Comparison of ENCODE assay signal across 19 cellular contexts in genomic region chr7:149099058-149099457, GRCh38. TPM values are rescaled to one million over a fixed set of nuclear protein-coding genes. Genes with fewer than 3 reads are reported as not detected.
DNase-seq lines count a peak whose midpoint lies in the region; ATAC-seq, FAIRE-seq and TF ChIP-seq lines count a peak whose summit lies in the region.
"Had no signal": no experiment of that assay in that cellular context is flagged by ENCODE, and none has a peak within 500 bp of the region (broad histone marks: within the 10 kb centered on the region; RNA-seq: fewer than 3 reads in every experiment).

No MANE protein-coding gene starts in this region.

- TF ChIP-seq POLR2A in HepG2 (IDR thresholded peaks at IDR 0.05; ENCODE audit: insufficient read depth in 1 of 2, low read depth in 2 of 2, low read length in 2 of 2) (no peak), right lobe of liver (IDR thresholded peaks at IDR 0.05) (no peak), esophagus muscularis mucosa (IDR thresholded peaks at IDR 0.05; ENCODE audit: low read depth) (no peak)

- H2AK5ac ChIP-seq in mesenchymal stem cell (ENCODE audit: low read length, severe bottlenecking), result no peak overlapping the region

- H3K4me3 Mint-ChIP-seq in naive thymus-derived CD4-positive, alpha-beta T cell, result no peak overlapping the region
- H3K4me3 Mint-ChIP-seq: CD4-positive, alpha-beta memory T cell had no signal

- no peak overlapping the region for H2BK12ac ChIP-seq in mesenchymal stem cell (ENCODE audit: low read length in 2 of 2)

- no peaks in the 10 kb centered on the region for H3K79me1 ChIP-seq in mesenchymal stem cell (replicated peaks; ENCODE audit: low read length, poor library complexity, severe bottlenecking)

- H3K23ac ChIP-seq in mesenchymal stem cell (ENCODE audit: low read length in 2 of 2), result no peak overlapping the region

- no peak for TF ChIP-seq RAD21 in HepG2 (CRISPR knock-in tag; IDR thresholded peaks at IDR 0.05)

- intact Hi-C loops in HepG2 (cut with micrococcal nuclease; ENCODE audit: unreplicated experiment), result no loop called here
- intact Hi-C loops in right lobe of liver (cut with DNase I), result loop anchor here in 1 of 2 donors (10.0 kb wide), 1 partner anchor 94 kb away; no protein-coding TSS in a partner anchor
- intact Hi-C loops in Panc1 (cut with micrococcal nuclease; ENCODE audit: unreplicated experiment), result no loop called here
- intact Hi-C loops in esophagus muscularis mucosa (cut with DNase I), result no loop called here
- intact Hi-C loops in naive thymus-derived CD4-positive, alpha-beta T cell (cut with micrococcal nuclease), result loop anchor here in 1 of 2 donors (10.0 kb wide), 1 partner anchor 594 kb away; no protein-coding TSS in a partner anchor

- no peak for TF ChIP-seq CTCF in HepG2 (CRISPR knock-in tag; IDR thresholded peaks at IDR 0.05)
- no peak for TF ChIP-seq CTCF in right lobe of liver (IDR thresholded peaks at IDR 0.05)
- no peak for TF ChIP-seq CTCF in Panc1 (IDR thresholded peaks at IDR 0.05)
- no peak for TF ChIP-seq CTCF in esophagus muscularis mucosa (IDR thresholded peaks at IDR 0.05)

- no peaks in the 10 kb centered on the region for H3K27me3 Mint-ChIP-seq in naive thymus-derived CD4-positive, alpha-beta T cell

- no peak overlapping the region for H3K18ac ChIP-seq in mesenchymal stem cell (ENCODE audit: low read depth in 1 of 2, low read length in 2 of 2)

- DNase-seq in HepG2 (ENCODE audit: low spot score), result no peak
- no peak for DNase-seq in right lobe of liver
- no peak for DNase-seq in Panc1 (ENCODE audit: low read depth, low spot score)
- no peak for DNase-seq in mesenchymal stem cell
- DNase-seq in esophagus muscularis mucosa (ENCODE audit: extremely low spot score), result no peak
- no peak for DNase-seq in NCI-H82 (lab: John Stamatoyannopoulos, UW)
- DNase-seq in naive thymus-derived CD4-positive, alpha-beta T cell, result no peak
- DNase-seq: C1 segment of cervical spinal cord; Calu3; CD4-positive, alpha-beta memory T cell; COR-L47; DMS53; DMS79 treated with DMSO at 0.1 percent for 48 hours; GF-D8; H7; HCEC 1CT had no signal

- H4K8ac ChIP-seq in mesenchymal stem cell (ENCODE audit: low read length), result no peak overlapping the region

- H3K4me3 ChIP-seq in HepG2 (replicated peaks in 1 of 3; ENCODE audit: insufficient read depth in 1 of 3, low read depth in 2 of 3, low read length in 3 of 3) (no peak overlapping the region), right lobe of liver (no peak overlapping the region), Panc1 (ENCODE audit: low read depth in 2 of 2, low read length in 2 of 2) (no peak overlapping the region), mesenchymal stem cell (ENCODE audit: insufficient read depth in 1 of 2, low read depth in 1 of 2, low read length in 2 of 2) (no peak overlapping the region), esophagus muscularis mucosa (no peak overlapping the region)
- no peak overlapping the region for H3K4me3 ChIP-seq in naive thymus-derived CD4-positive, alpha-beta T cell (ENCODE audit: low read length)

- H4K20me1 ChIP-seq in HepG2 (ENCODE audit: insufficient read depth, low read length), result no peaks in the 10 kb centered on the region

- no peak overlapping the region for H2BK120ac ChIP-seq in mesenchymal stem cell (ENCODE audit: low read depth, low read length)

- H3K36me3 ChIP-seq in HepG2 (replicated peaks in 1 of 2; ENCODE audit: control insufficient read depth in 1 of 2, insufficient read depth in 2 of 2, low read length in 2 of 2) (no peaks in the 10 kb centered on the region), right lobe of liver (no peaks in the 10 kb centered on the region), Panc1 (ENCODE audit: control insufficient read depth, insufficient read depth, low read length) (no peaks in the 10 kb centered on the region), mesenchymal stem cell (ENCODE audit: control insufficient read depth in 1 of 2, insufficient read depth in 2 of 2, low read depth in 1 of 2, low read length in 2 of 2) (peaks cover 11% of the 10 kb centered on the region in 2 experiments), esophagus muscularis mucosa (peaks cover 0 to 14% (median 5%) of the 10 kb centered on the region in 4 donors)
- no peaks in the 10 kb centered on the region for H3K36me3 ChIP-seq in naive thymus-derived CD4-positive, alpha-beta T cell (ENCODE audit: control insufficient read depth in 2 of 3, insufficient read depth in 3 of 3, low read length in 3 of 3)

- H3K9me3 Mint-ChIP-seq in naive thymus-derived CD4-positive, alpha-beta T cell, result no peaks in the 10 kb centered on the region
- H3K9me3 Mint-ChIP-seq: CD4-positive, alpha-beta memory T cell had no signal

- H2BK15ac ChIP-seq in mesenchymal stem cell (ENCODE audit: low read depth, poor library complexity, severe bottlenecking), result no peak overlapping the region

- H3K27ac ChIP-seq in HepG2 (ENCODE audit: extremely low read length, insufficient read depth, low read length) (no peak overlapping the region), right lobe of liver (no peak overlapping the region), Panc1 (ENCODE audit: low read length) (no peak overlapping the region), mesenchymal stem cell (ENCODE audit: low read length, poor library complexity, severe bottlenecking) (no peak overlapping the region), esophagus muscularis mucosa (replicated peaks in 1 of 4) (no peak overlapping the region)
- no peak overlapping the region for H3K27ac ChIP-seq in naive thymus-derived CD4-positive, alpha-beta T cell (ENCODE audit: low read depth, low read length)

- H3K9ac ChIP-seq in HepG2 (ENCODE audit: insufficient read depth, low read depth, low read length), result no peak overlapping the region
- H3K9ac ChIP-seq in mesenchymal stem cell (ENCODE audit: low read length), result no peak overlapping the region

- peaks cover 15% of the 10 kb centered on the region; the same call in 1 of the 2 replicates for H3K4me1 ChIP-seq in HepG2 (ENCODE audit: insufficient read depth, low read length)
- no peaks in the 10 kb centered on the region for H3K4me1 ChIP-seq in right lobe of liver
- H3K4me1 ChIP-seq in Panc1 (ENCODE audit: control insufficient read depth, insufficient read depth, low read length), result no peaks in the 10 kb centered on the region
- H3K4me1 ChIP-seq in mesenchymal stem cell (ENCODE audit: control insufficient read depth, insufficient read depth, low read depth, low read length), result no peaks in the 10 kb centered on the region
- H3K4me1 ChIP-seq in esophagus muscularis mucosa, result no peaks in the 10 kb centered on the region
- H3K4me1 ChIP-seq in naive thymus-derived CD4-positive, alpha-beta T cell (ENCODE audit: control insufficient read depth in 2 of 2, insufficient read depth in 2 of 2, low read length in 2 of 2), result no peaks in the 10 kb centered on the region

- H3K9me3 ChIP-seq in HepG2 (ENCODE audit: low read length), result no peaks in the 10 kb centered on the region
- no peaks in the 10 kb centered on the region for H3K9me3 ChIP-seq in right lobe of liver
- no peaks in the 10 kb centered on the region for H3K9me3 ChIP-seq in Panc1 (ENCODE audit: control insufficient read depth, insufficient read depth, low read depth, low read length)
- H3K9me3 ChIP-seq in mesenchymal stem cell (ENCODE audit: control insufficient read depth, low read length), result no peaks in the 10 kb centered on the region
- H3K9me3 ChIP-seq in esophagus muscularis mucosa, result no peaks in the 10 kb centered on the region
- H3K9me3 ChIP-seq in naive thymus-derived CD4-positive, alpha-beta T cell (ENCODE audit: control insufficient read depth in 2 of 3, low read length in 3 of 3), result no peaks in the 10 kb centered on the region

- H3K27me3 ChIP-seq in HepG2 (ENCODE audit: control insufficient read depth in 1 of 2, insufficient read depth in 2 of 2, low read length in 2 of 2) (0 out of 5 replicates have a peak, but pooled peaks cover 0 to 5% of the 10 kb centered on the region in 2 experiments), right lobe of liver (no peaks in the 10 kb centered on the region), Panc1 (ENCODE audit: control insufficient read depth, insufficient read depth, low read length) (no peaks in the 10 kb centered on the region), mesenchymal stem cell (ENCODE audit: control insufficient read depth in 1 of 2, insufficient read depth in 1 of 2, low read length in 2 of 2) (no peaks in the 10 kb centered on the region), esophagus muscularis mucosa (no peaks in the 10 kb centered on the region)
- H3K27me3 ChIP-seq in naive thymus-derived CD4-positive, alpha-beta T cell (ENCODE audit: control insufficient read depth in 2 of 2, insufficient read depth in 2 of 2, low read length in 2 of 2), result no peaks in the 10 kb centered on the region

- H3K27ac Mint-ChIP-seq in naive thymus-derived CD4-positive, alpha-beta T cell, result no peak overlapping the region
- H3K27ac Mint-ChIP-seq: CD4-positive, alpha-beta memory T cell had no signal

- H3K79me2 ChIP-seq in HepG2 (ENCODE audit: insufficient read depth, low read length), result no peaks in the 10 kb centered on the region

- ATAC-seq in HepG2 (peak; percentile 49; the same call in 2 of the 3 replicates), right lobe of liver (no peak), Panc1 (peak; percentile 29; the same call in 1 of the 2 replicates)
- no peak for ATAC-seq in naive thymus-derived CD4-positive, alpha-beta T cell

- no peak overlapping the region for H3K14ac ChIP-seq in mesenchymal stem cell (ENCODE audit: low read length in 2 of 2)

- FAIRE-seq in HepG2 (lab: Jason Lieb, UNC), result no peak
- FAIRE-seq: GM12891, GM18507, H1 had no signal

- no peak overlapping the region for H2AFZ ChIP-seq in HepG2 (ENCODE audit: low read length)
- no peak overlapping the region for H2AFZ ChIP-seq in mesenchymal stem cell (ENCODE audit: low read depth, low read length)

- no TSS peak for BruUV-seq in HepG2 (replicated peaks; lab: Mats Ljungman, UMichigan)
- no TSS peak for BruUV-seq in Panc1 (replicated peaks; lab: Mats Ljungman, UMichigan)

- 40% methylated on average over 6 of the region's 6 CpGs for WGBS in HepG2 (ENCODE audit: low lambda C conversion rate)
- WGBS in right lobe of liver (ENCODE audit: insufficient coverage, low coverage, low lambda C conversion rate, missing lambda C conversion rate), result 53% methylated on average over 4 of the region's 6 CpGs
- 96% methylated on average over 6 of the region's 6 CpGs for WGBS in mesenchymal stem cell
- 84% methylated on average over 6 of the region's 6 CpGs for WGBS in esophagus muscularis mucosa

- no peak for TF ChIP-seq EP300 in HepG2 (IDR thresholded peaks at IDR 0.05; ENCODE audit: low read depth in 2 of 2, low read length in 2 of 2)
- no peak for TF ChIP-seq EP300 in HepG2 (CRISPR knock-in tag; IDR thresholded peaks at IDR 0.05; ENCODE audit: borderline replicate concordance)
- no peak for TF ChIP-seq EP300 in esophagus muscularis mucosa (IDR thresholded peaks at IDR 0.05)

- peaks cover 0 to 7% (median 0%) of the 10 kb centered on the region in 5 donors for H3K36me3 Mint-ChIP-seq in naive thymus-derived CD4-positive, alpha-beta T cell

- H2BK5ac ChIP-seq in mesenchymal stem cell (ENCODE audit: low read depth, low read length, poor library complexity, severe bottlenecking), result no peak overlapping the region

- H3K4ac ChIP-seq in mesenchymal stem cell (ENCODE audit: low read depth in 1 of 2, low read length in 2 of 2), result no peak overlapping the region

- POLR2A ChIA-PET in HepG2 (lab: Yijun Ruan, JAX) (interaction anchor here (1.5 kb wide), 1 partner anchor 28 kb away, joined by 3 read pairs; no protein-coding TSS in a partner anchor), Panc1 (lab: Charles Lee) (no interaction called here)
- POLR2A ChIA-PET in naive thymus-derived CD4-positive, alpha-beta T cell (lab: Charles Lee), result interaction anchor here (1.5 kb wide), 1 partner anchor 9 kb away, joined by 3 read pairs; no protein-coding TSS in a partner anchor

- CTCF ChIA-PET in HepG2 (lab: Yijun Ruan, JAX; ENCODE audit: low intra/inter-chr PET ratio, low total read pairs), result no interaction called here
- CTCF ChIA-PET in Panc1 (lab: Charles Lee), result no interaction called here
- CTCF ChIA-PET in naive thymus-derived CD4-positive, alpha-beta T cell (lab: Charles Lee), result no interaction called here

- H4K91ac ChIP-seq in mesenchymal stem cell (ENCODE audit: low read length), result peak overlapping the region; percentile 56

- H3K4me1 Mint-ChIP-seq in naive thymus-derived CD4-positive, alpha-beta T cell, result peaks cover 0 to 4% (median 0%) of the 10 kb centered on the region in 7 donors

- H3K4me2 ChIP-seq in HepG2 (ENCODE audit: low read depth, low read length) (peak overlapping the region; percentile 46), mesenchymal stem cell (ENCODE audit: low read length, poor library complexity, severe bottlenecking) (no peak overlapping the region)

- in situ Hi-C loops in HepG2 (cut with HindIII; ENCODE audit: extremely low pct_ligation_motif_present, low pct_unique_long_range_greater_than_20kb), result no loop called here
- in situ Hi-C loops in Panc1 (cut with HindIII; ENCODE audit: low pct_unique_long_range_greater_than_20kb, low sequenced_read_pairs), result no loop called here

RNA-seq across cellular contexts. Expression of gene ZNF786, which starts 8.5 kb away (rescaled TPM):
- 4.0 and 4.3 TPM in 2 replicates for total RNA-seq in HepG2 (2016; rRNA removed; fragmentation: Illumina TruSeq; extraction: Trizol)
- total RNA-seq in HepG2 (2016; cell fraction: cytosol; rRNA removed; fragmentation: Illumina TruSeq; extraction: Trizol; ENCODE audit: low read depth), result 0.79 and 0.81 TPM in 2 replicates
- 4.0 and 4.4 TPM in 2 replicates for total RNA-seq in HepG2 (2016; cell fraction: insoluble cytoplasmic fraction; rRNA removed; fragmentation: Illumina TruSeq; extraction: Trizol)
- total RNA-seq in HepG2 (2016; cell fraction: membrane; rRNA removed; fragmentation: Illumina TruSeq; extraction: Trizol), result 2.8 and 3.0 TPM in 2 replicates
- 3.2 and 4.4 TPM in 2 replicates for total RNA-seq in HepG2 (2016; cell fraction: nucleus; rRNA removed; fragmentation: Illumina TruSeq; extraction: Trizol)
- polyA plus RNA-seq in HepG2 (2011; rRNA removed), result 2.0 and 2.8 TPM in 2 replicates
- 2.0 and 2.2 TPM in 2 replicates for polyA plus RNA-seq in HepG2 (2011; cell fraction: cytosol; rRNA removed)
- 3.3 and 4.5 TPM in 2 replicates for polyA plus RNA-seq in HepG2 (2011; cell fraction: nucleus; rRNA removed)
- polyA plus RNA-seq in HepG2 (2012), result 2.0 and 2.5 TPM in 2 replicates
- polyA plus RNA-seq in HepG2 (2016; cell fraction: cytosol; fragmentation: Illumina TruSeq; extraction: Trizol; ENCODE audit: low read depth), result 0.37 and 0.44 TPM in 2 replicates
- 4.1 and 4.2 TPM in 2 replicates for polyA plus RNA-seq in HepG2 (2016; cell fraction: insoluble cytoplasmic fraction; fragmentation: Illumina TruSeq; extraction: Trizol; ENCODE audit: low read depth)
- polyA plus RNA-seq in HepG2 (2016; cell fraction: membrane; fragmentation: Illumina TruSeq; extraction: Trizol; ENCODE audit: low read depth), result 1.1 and 1.2 TPM in 2 replicates
- polyA plus RNA-seq in HepG2 (2016; cell fraction: nucleus; fragmentation: Illumina TruSeq; extraction: Trizol; ENCODE audit: insufficient read depth, low read depth), result 7.1 and 7.5 TPM in 2 replicates
- polyA minus RNA-seq in HepG2 (2011; rRNA and poly(A)+ RNA removed; ENCODE audit: low replicate concordance), result 5.7 and 7.5 TPM in 2 replicates
- 2.5 and 2.9 TPM in 2 replicates for polyA minus RNA-seq in HepG2 (2011; cell fraction: cytosol; rRNA and poly(A)+ RNA removed)
- polyA minus RNA-seq in HepG2 (2011; cell fraction: nucleus; rRNA and poly(A)+ RNA removed), result 4.9 and 6.2 TPM in 2 replicates
- 1 to 10 TPM; 2.0 to 2.7 (median 2.4) TPM for total RNA-seq in right lobe of liver
- total RNA-seq in Panc1 (2021; ENCODE audit: unreplicated experiment), result 10.1 TPM
- polyA plus RNA-seq in Panc1 (2012; ENCODE audit: insufficient read length), result 7.8 TPM
- polyA plus RNA-seq in mesenchymal stem cell (2013, experiment 1 of 2), result 3.4 TPM
- 3.3 TPM for polyA plus RNA-seq in mesenchymal stem cell (2013, experiment 2 of 2)
- 10 to 100 TPM in 1 of 4 donors, 1 to 10 TPM in 3; 4.5 to 10.7 (median 5.6) TPM for total RNA-seq in esophagus muscularis mucosa
- total RNA-seq in naive thymus-derived CD4-positive, alpha-beta T cell, result 10 to 100 TPM in 3 of 5 experiments, 1 to 10 TPM in 2; 5.4 to 22.0 (median 10.0) TPM
- polyA plus RNA-seq in naive thymus-derived CD4-positive, alpha-beta T cell, result 10 to 100 TPM in 1 of 2 donors, 1 to 10 TPM in 1; 5.4 to 27.6 TPM

RNA-seq across cellular contexts. Expression of gene ZNF425, which starts 27.1 kb away (rescaled TPM):
- total RNA-seq in HepG2 (2016; rRNA removed; fragmentation: Illumina TruSeq; extraction: Trizol) (0.97 and 1.1 TPM in 2 replicates), right lobe of liver (1 to 10 TPM in 1 of 6 experiments, under 1 TPM in 5; 0.06 to 1.4 (median 0.44) TPM), Panc1 (2021; ENCODE audit: unreplicated experiment) (3.0 TPM), esophagus muscularis mucosa (1 to 10 TPM; 2.1 to 3.9 (median 3.3) TPM)
- 0.09 and 0.61 TPM in 2 replicates for total RNA-seq in HepG2 (2016; cell fraction: cytosol; rRNA removed; fragmentation: Illumina TruSeq; extraction: Trizol; ENCODE audit: low read depth)
- total RNA-seq in HepG2 (2016; cell fraction: insoluble cytoplasmic fraction; rRNA removed; fragmentation: Illumina TruSeq; extraction: Trizol), result 0.82 and 1.1 TPM in 2 replicates
- 0.24 and 0.49 TPM in 2 replicates for total RNA-seq in HepG2 (2016; cell fraction: membrane; rRNA removed; fragmentation: Illumina TruSeq; extraction: Trizol)
- total RNA-seq in HepG2 (2016; cell fraction: nucleus; rRNA removed; fragmentation: Illumina TruSeq; extraction: Trizol), result 0.43 and 0.53 TPM in 2 replicates
- polyA plus RNA-seq in HepG2 (2011; rRNA removed), result 0.51 and 0.55 TPM in 2 replicates
- 0.51 and 0.69 TPM in 2 replicates for polyA plus RNA-seq in HepG2 (2011; cell fraction: cytosol; rRNA removed)
- polyA plus RNA-seq in HepG2 (2011; cell fraction: nucleus; rRNA removed), result 0.42 and 0.66 TPM in 2 replicates
- 0.97 and 1.6 TPM in 2 replicates for polyA plus RNA-seq in HepG2 (2012)
- polyA plus RNA-seq in HepG2 (2016; cell fraction: cytosol; fragmentation: Illumina TruSeq; extraction: Trizol; ENCODE audit: low read depth), result 0.28 TPM in 1 of 2 replicates, not detected in the other
- polyA plus RNA-seq in HepG2 (2016; cell fraction: insoluble cytoplasmic fraction; fragmentation: Illumina TruSeq; extraction: Trizol; ENCODE audit: low read depth), result 0.74 and 1.1 TPM in 2 replicates
- polyA plus RNA-seq in HepG2 (2016; cell fraction: membrane; fragmentation: Illumina TruSeq; extraction: Trizol; ENCODE audit: low read depth), result 0.17 and 0.31 TPM in 2 replicates
- polyA plus RNA-seq in HepG2 (2016; cell fraction: nucleus; fragmentation: Illumina TruSeq; extraction: Trizol; ENCODE audit: insufficient read depth, low read depth), result 0.93 and 1.4 TPM in 2 replicates
- 0.16 and 1.4 TPM in 2 replicates for polyA minus RNA-seq in HepG2 (2011; rRNA and poly(A)+ RNA removed; ENCODE audit: low replicate concordance)
- polyA minus RNA-seq in HepG2 (2011; cell fraction: cytosol; rRNA and poly(A)+ RNA removed), result 0.62 and 1.7 TPM in 2 replicates
- 0.77 and 1.2 TPM in 2 replicates for polyA minus RNA-seq in HepG2 (2011; cell fraction: nucleus; rRNA and poly(A)+ RNA removed)
- 4.7 TPM for polyA plus RNA-seq in Panc1 (2012; ENCODE audit: insufficient read length)
- 2.2 TPM for polyA plus RNA-seq in mesenchymal stem cell (2013, experiment 1 of 2)
- 2.2 TPM for polyA plus RNA-seq in mesenchymal stem cell (2013, experiment 2 of 2)
- total RNA-seq in naive thymus-derived CD4-positive, alpha-beta T cell, result 1 to 10 TPM in 3 of 5 experiments, under 1 TPM in 2; 0.61 to 4.9 (median 1.0) TPM
- polyA plus RNA-seq in naive thymus-derived CD4-positive, alpha-beta T cell, result 1 to 10 TPM in 1 of 2 donors, under 1 TPM in 1; 0.26 to 2.2 TPM

RNA-seq across cellular contexts. Expression of gene ZNF398, which starts 48.2 kb away (rescaled TPM):
- total RNA-seq in HepG2 (2016; rRNA removed; fragmentation: Illumina TruSeq; extraction: Trizol) (8.9 and 10.4 TPM in 2 replicates), right lobe of liver (1 to 10 TPM; 5.3 to 7.9 (median 6.2) TPM), Panc1 (2021; ENCODE audit: unreplicated experiment) (14.1 TPM), esophagus muscularis mucosa (10 to 100 TPM; 16.9 to 22.6 (median 19.2) TPM)
- total RNA-seq in HepG2 (2016; cell fraction: cytosol; rRNA removed; fragmentation: Illumina TruSeq; extraction: Trizol; ENCODE audit: low read depth), result 14.2 and 15.4 TPM in 2 replicates
- total RNA-seq in HepG2 (2016; cell fraction: insoluble cytoplasmic fraction; rRNA removed; fragmentation: Illumina TruSeq; extraction: Trizol), result 8.5 and 9.2 TPM in 2 replicates
- total RNA-seq in HepG2 (2016; cell fraction: membrane; rRNA removed; fragmentation: Illumina TruSeq; extraction: Trizol), result 6.4 and 7.2 TPM in 2 replicates
- total RNA-seq in HepG2 (2016; cell fraction: nucleus; rRNA removed; fragmentation: Illumina TruSeq; extraction: Trizol), result 10.8 and 11.7 TPM in 2 replicates
- polyA plus RNA-seq in HepG2 (2011; rRNA removed), result 3.0 and 3.4 TPM in 2 replicates
- 1.4 and 1.9 TPM in 2 replicates for polyA plus RNA-seq in HepG2 (2011; cell fraction: cytosol; rRNA removed)
- 5.8 and 7.1 TPM in 2 replicates for polyA plus RNA-seq in HepG2 (2011; cell fraction: nucleus; rRNA removed)
- polyA plus RNA-seq in HepG2 (2012), result 3.2 and 3.4 TPM in 2 replicates
- polyA plus RNA-seq in HepG2 (2016; cell fraction: cytosol; fragmentation: Illumina TruSeq; extraction: Trizol; ENCODE audit: low read depth), result 0.38 and 0.57 TPM in 2 replicates
- polyA plus RNA-seq in HepG2 (2016; cell fraction: insoluble cytoplasmic fraction; fragmentation: Illumina TruSeq; extraction: Trizol; ENCODE audit: low read depth), result 5.1 and 6.1 TPM in 2 replicates
- 1.7 and 1.9 TPM in 2 replicates for polyA plus RNA-seq in HepG2 (2016; cell fraction: membrane; fragmentation: Illumina TruSeq; extraction: Trizol; ENCODE audit: low read depth)
- 7.1 and 7.4 TPM in 2 replicates for polyA plus RNA-seq in HepG2 (2016; cell fraction: nucleus; fragmentation: Illumina TruSeq; extraction: Trizol; ENCODE audit: insufficient read depth, low read depth)
- polyA minus RNA-seq in HepG2 (2011; rRNA and poly(A)+ RNA removed; ENCODE audit: low replicate concordance), result 23.8 and 53.0 TPM in 2 replicates
- polyA minus RNA-seq in HepG2 (2011; cell fraction: cytosol; rRNA and poly(A)+ RNA removed), result 4.0 and 5.1 TPM in 2 replicates
- 17.5 and 21.4 TPM in 2 replicates for polyA minus RNA-seq in HepG2 (2011; cell fraction: nucleus; rRNA and poly(A)+ RNA removed)
- 9.8 TPM for polyA plus RNA-seq in Panc1 (2012; ENCODE audit: insufficient read length)
- 7.4 TPM for polyA plus RNA-seq in mesenchymal stem cell (2013, experiment 1 of 2)
- polyA plus RNA-seq in mesenchymal stem cell (2013, experiment 2 of 2), result 7.0 TPM
- 10 to 100 TPM; 14.6 to 27.9 (median 16.9) TPM for total RNA-seq in naive thymus-derived CD4-positive, alpha-beta T cell
- polyA plus RNA-seq in naive thymus-derived CD4-positive, alpha-beta T cell, result 10 to 100 TPM in 1 of 2 donors, 1 to 10 TPM in 1; 9.7 to 19.3 TPM

Comparison
In these comparisons a context has a peak if more than half of its experiments do, and no peak if none do; other contexts are left out.
1. ATAC-seq: peak in HepG2 (single experiment) and Panc1 (single experiment); none in right lobe of liver (0 of 4) and naive thymus-derived CD4-positive, alpha-beta T cell (single experiment).